ENCODE assay signal across 8 cellular contexts in the genomic region with DNA sequence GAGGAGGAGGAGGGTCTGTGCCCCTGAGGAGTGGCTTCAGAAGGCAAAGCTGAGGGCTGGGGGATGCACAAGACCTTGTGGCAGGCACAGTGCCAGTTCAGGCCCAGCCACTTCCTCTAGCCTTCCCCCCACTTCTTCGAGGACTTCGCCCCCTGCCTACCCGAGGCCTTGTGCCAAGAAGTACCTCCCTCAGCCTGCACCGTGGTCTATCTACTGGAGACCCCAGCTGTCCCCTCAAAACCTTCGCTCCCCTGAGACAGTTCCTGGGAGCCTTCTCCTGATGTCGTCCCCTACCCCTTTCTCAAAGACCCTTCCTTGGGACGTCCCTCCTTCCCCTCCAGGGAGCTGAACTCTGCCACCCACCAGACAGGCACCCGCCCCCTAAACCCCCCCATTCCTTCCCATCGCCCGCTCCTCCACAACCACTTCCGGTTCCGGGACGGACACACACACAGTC. TPM values are rescaled to one million over a fixed set of nuclear protein-coding genes. Genes with fewer than 3 reads are reported as not detected.
A peak's percentile ranks its signal among the peaks of the same experiment; 100 is the strongest.
DNase-seq lines count a peak whose midpoint lies in the region; ATAC-seq and TF ChIP-seq lines count a peak whose summit lies in the region.

No MANE protein-coding gene starts in this region.

- H3K27ac ChIP-seq in HUES64 (ENCODE audit: low read depth, low read length): peak overlapping the region; percentile 99

- no peaks in the 10 kb centered on the region for H3K27me3 ChIP-seq in HUES64 (ENCODE audit: insufficient read depth, low read length)

- H3K4me1 Mint-ChIP-seq in activated CD4-positive, alpha-beta memory T cell treated with anti-CD3 and anti-CD28 coated beads, Interleukin-2, amount 10 ng/mL, durations not matched to agents 7 days and 5 days: peaks cover 58% of the 10 kb centered on the region

- H3K36me3 Mint-ChIP-seq in activated CD4-positive, alpha-beta memory T cell treated with anti-CD3 and anti-CD28 coated beads, Interleukin-2, amount 10 ng/mL, durations not matched to agents 7 days and 5 days (ENCODE audit: low read depth): peaks cover 36% of the 10 kb centered on the region

- WGBS in HUES64: under 1% methylated on average over 11 of the region's 13 CpGs

- H3K36me3 ChIP-seq in HUES64 (ENCODE audit: insufficient read depth, low read length): peaks cover 16% of the 10 kb centered on the region

- POLR2A ChIA-PET in activated CD4-positive, alpha-beta memory T cell treated with anti-CD3 and anti-CD28 coated beads, Interleukin-2, amount 10 ng/mL, durations not matched to agents 7 days and 5 days (lab: Charles Lee): interaction anchor here (0.8 to 3.4 kb wide), 35 partner anchors 7 to 272 kb away, joined by 3 to 103 read pairs (median 6); a partner anchor contains a TSS

- peaks cover 12% of the 10 kb centered on the region; the same call in 1 of the 2 replicates for H3K4me1 ChIP-seq in HUES64 (ENCODE audit: insufficient read depth, low read length)

- H3K9me3 ChIP-seq in HUES64 (ENCODE audit: insufficient read depth, low read depth, low read length): no peaks in the 10 kb centered on the region

- H3K9ac ChIP-seq in HUES64 (ENCODE audit: low read depth, low read length): peak overlapping the region; percentile 97

- peak overlapping the region; percentile 84 for H3K4me3 ChIP-seq in HUES64 (ENCODE audit: low read length)
- peak overlapping the region; percentile 78 for H3K4me3 ChIP-seq in fibroblast of pulmonary artery (replicated peaks; ENCODE audit: low read depth, low read length)

- CTCF ChIA-PET in activated CD4-positive, alpha-beta memory T cell treated with anti-CD3 and anti-CD28 coated beads, Interleukin-2, amount 10 ng/mL, durations not matched to agents 7 days and 5 days (lab: Charles Lee): interaction anchor here (1.0 to 2.5 kb wide), 15 partner anchors 10 to 261 kb away, joined by 3 to 41 read pairs (median 5); a partner anchor contains a TSS

- TF ChIP-seq CTCF in fibroblast of pulmonary artery (IDR thresholded peaks at IDR 0.05; ENCODE audit: low read length, missing control alignments) (no peak), omental fat pad (IDR thresholded peaks at IDR 0.05) (no peak)

- ATAC-seq in omental fat pad (ENCODE audit: low FRiP score) (no peak), GM19035 (IDR thresholded peaks at IDR 0.05; ENCODE audit: unreplicated experiment) (no peak)

- H3K27ac Mint-ChIP-seq in activated CD4-positive, alpha-beta memory T cell treated with anti-CD3 and anti-CD28 coated beads, Interleukin-2, amount 10 ng/mL, durations not matched to agents 7 days and 5 days: peak overlapping the region; percentile 91

- peak overlapping the region; percentile 87 for H3K4me3 Mint-ChIP-seq in activated CD4-positive, alpha-beta memory T cell treated with anti-CD3 and anti-CD28 coated beads, Interleukin-2, amount 10 ng/mL, durations not matched to agents 7 days and 5 days

- H3K9me3 Mint-ChIP-seq in activated CD4-positive, alpha-beta memory T cell treated with anti-CD3 and anti-CD28 coated beads, Interleukin-2, amount 10 ng/mL, durations not matched to agents 7 days and 5 days: no peaks in the 10 kb centered on the region

- DNase-seq in activated effector memory CD4-positive, alpha-beta T cell treated with anti-CD3 and anti-CD28 coated beads, Interleukin-2, amount 50 U/mL, for 16 hours: peak; percentile 81
- DNase-seq in activated effector memory CD4-positive, alpha-beta T cell treated with Interleukin-2 at 50 U/mL for 16 hours: no peak
- DNase-seq in activated CD4-positive, alpha-beta memory T cell treated with anti-CD3 and anti-CD28 coated beads, Interleukin-2, amount 10 ng/mL, durations not matched to agents 7 days and 5 days: peak; percentile 56
- no peak for DNase-seq in fibroblast of pulmonary artery (ENCODE audit: low read depth)
- DNase-seq in omental fat pad (ENCODE audit: low spot score): peak; percentile 67
- no peak for DNase-seq in foreskin melanocyte

- H3K27me3 Mint-ChIP-seq in activated CD4-positive, alpha-beta memory T cell treated with anti-CD3 and anti-CD28 coated beads, Interleukin-2, amount 10 ng/mL, durations not matched to agents 7 days and 5 days: no peaks in the 10 kb centered on the region

RNA-seq across cellular contexts. Expression of a gene that starts 0.6 kb away (rescaled TPM):
- 46.0 TPM for polyA plus RNA-seq in HUES64 (2013, experiment 1 of 2)
- polyA plus RNA-seq in HUES64 (2013, experiment 2 of 2): 48.6 TPM
- 10 to 100 TPM; 69.5 to 78.1 TPM for total RNA-seq in activated CD4-positive, alpha-beta memory T cell treated with anti-CD3 and anti-CD28 coated beads, Interleukin-2, amount 10 ng/mL, durations not matched to agents 7 days and 5 days
- 10 to 100 TPM; 28.1 to 36.7 (median 34.6) TPM for total RNA-seq in omental fat pad

RNA-seq across cellular contexts. Expression of a gene that starts 12.0 kb away (rescaled TPM):
- polyA plus RNA-seq in HUES64 (2013, experiment 1 of 2): 4.1 TPM
- polyA plus RNA-seq in HUES64 (2013, experiment 2 of 2): 7.0 TPM
- total RNA-seq in activated CD4-positive, alpha-beta memory T cell treated with anti-CD3 and anti-CD28 coated beads, Interleukin-2, amount 10 ng/mL, durations not matched to agents 7 days and 5 days: not detected
- total RNA-seq in omental fat pad: not detected

RNA-seq across cellular contexts. Expression of a gene that starts 25.7 kb away (rescaled TPM):
- polyA plus RNA-seq in HUES64 (2013, experiment 1 of 2): 16.4 TPM
- polyA plus RNA-seq in HUES64 (2013, experiment 2 of 2): 18.1 TPM
- 10 to 100 TPM; 32.2 to 33.8 TPM for total RNA-seq in activated CD4-positive, alpha-beta memory T cell treated with anti-CD3 and anti-CD28 coated beads, Interleukin-2, amount 10 ng/mL, durations not matched to agents 7 days and 5 days
- 10 to 100 TPM in 3 of 4 donors, 1 to 10 TPM in 1; 9.7 to 48.7 (median 24.8) TPM for total RNA-seq in omental fat pad

RNA-seq across cellular contexts. Expression of a gene that starts 35.3 kb away (rescaled TPM):
- polyA plus RNA-seq in HUES64 (2013, experiment 1 of 2): 32.1 TPM
- 31.7 TPM for polyA plus RNA-seq in HUES64 (2013, experiment 2 of 2)
- 10 to 100 TPM; 28.4 to 29.0 TPM for total RNA-seq in activated CD4-positive, alpha-beta memory T cell treated with anti-CD3 and anti-CD28 coated beads, Interleukin-2, amount 10 ng/mL, durations not matched to agents 7 days and 5 days
- 10 to 100 TPM; 51.2 to 64.0 (median 62.7) TPM for total RNA-seq in omental fat pad

RNA-seq across cellular contexts. Expression of a gene that starts 41.3 kb away (rescaled TPM):
- 0.60 TPM for polyA plus RNA-seq in HUES64 (2013, experiment 1 of 2)
- polyA plus RNA-seq in HUES64 (2013, experiment 2 of 2): 1.1 TPM
- total RNA-seq in activated CD4-positive, alpha-beta memory T cell treated with anti-CD3 and anti-CD28 coated beads, Interleukin-2, amount 10 ng/mL, durations not matched to agents 7 days and 5 days: 1 to 10 TPM; 1.8 TPM
- total RNA-seq in omental fat pad: 1 to 10 TPM; 1.9 to 3.8 (median 3.2) TPM

Comparison
In these comparisons a context has a peak if more than half of its experiments do, and no peak if none do; other contexts are left out.
1. DNase-seq: peak in activated effector memory CD4-positive, alpha-beta T cell treated with anti-CD3 and anti-CD28 coated beads, Interleukin-2, amount 50 U/mL, for 16 hours (single experiment), activated CD4-positive, alpha-beta memory T cell treated with anti-CD3 and anti-CD28 coated beads, Interleukin-2, amount 10 ng/mL, durations not matched to agents 7 days and 5 days (single experiment) and omental fat pad (single experiment); none in activated effector memory CD4-positive, alpha-beta T cell treated with Interleukin-2 at 50 U/mL for 16 hours (single experiment), fibroblast of pulmonary artery (single experiment) and foreskin melanocyte (single experiment).